Comparison of ENCODE assay signal across 11 cellular contexts in the genomic region with DNA sequence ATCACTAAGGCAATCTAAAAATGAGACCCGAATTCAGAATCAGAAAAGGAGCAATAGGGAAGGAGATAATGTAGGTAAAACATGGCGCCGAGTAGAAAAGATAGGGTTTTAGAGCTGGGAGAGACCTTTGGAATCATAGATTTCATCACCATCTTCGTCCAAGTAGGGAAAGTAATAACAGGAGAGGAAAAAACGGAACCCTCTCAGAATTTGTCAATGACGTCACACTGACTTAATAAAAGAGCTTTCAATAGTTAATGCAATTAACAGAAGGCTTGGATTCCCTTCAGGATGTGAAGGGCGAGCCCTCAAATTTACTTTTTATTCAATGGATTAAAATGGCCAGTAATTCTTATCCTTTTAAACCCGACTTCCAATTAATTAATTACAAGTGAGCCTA. TPM values are rescaled to one million over a fixed set of nuclear protein-coding genes. Genes with fewer than 3 reads are reported as not detected.
DNase-seq lines count a peak whose midpoint lies in the region; ATAC-seq and TF ChIP-seq lines count a peak whose summit lies in the region.
"Had no signal": no experiment of that assay in that cellular context is flagged by ENCODE, and none has a peak within 500 bp of the region (broad histone marks: within the 10 kb centered on the region; RNA-seq: fewer than 3 reads in every experiment).

No MANE protein-coding gene starts in this region.

- no peaks in the 10 kb centered on the region for H4K20me1 ChIP-seq in DOHH2 (ENCODE audit: control insufficient read depth, insufficient read depth, low read depth, low read length)

- H4K8ac ChIP-seq in trophoblast cell (ENCODE audit: low read depth, low read length) = peak overlapping the region; percentile 85

- no TSS peak for BruUV-seq in Panc1 (replicated peaks; lab: Mats Ljungman, UMichigan)

- H3K27me3 ChIP-seq in DOHH2 (ENCODE audit: control insufficient read depth, low read length) (peaks cover 11% of the 10 kb centered on the region), Panc1 (ENCODE audit: control insufficient read depth, insufficient read depth, low read length) (peaks cover 4% of the 10 kb centered on the region; the same call in 1 of the 2 replicates), trophoblast cell (ENCODE audit: insufficient read depth, low read length) (peaks cover 2% of the 10 kb centered on the region)

- peaks cover 9% of the 10 kb centered on the region for H3K79me1 ChIP-seq in trophoblast cell (ENCODE audit: low read length)

- H3K4me2 ChIP-seq in DOHH2 (ENCODE audit: low read length) (peak overlapping the region; percentile 80), trophoblast cell (ENCODE audit: low read length) (peak overlapping the region; percentile 83)

- intact Hi-C loops in Panc1 (cut with micrococcal nuclease; ENCODE audit: unreplicated experiment) = loop anchor here (5.0 kb wide), 1 partner anchor 123 kb away; a partner anchor contains a TSS

- H3K4ac ChIP-seq in trophoblast cell (ENCODE audit: low read depth, low read length) = no peak overlapping the region

- H4K91ac ChIP-seq in trophoblast cell (ENCODE audit: low read depth, low read length) = no peak overlapping the region

- H3K4me1 Mint-ChIP-seq in endothelial cell (ENCODE audit: unreplicated experiment) = peaks cover 14% of the 10 kb centered on the region

- DNase-seq in Panc1 (ENCODE audit: low read depth, low spot score) = no peak
- no peak for DNase-seq in endothelial cell (ENCODE audit: low spot score)
- no peak for DNase-seq in trophoblast cell
- no peak for DNase-seq in AG20443 (ENCODE audit: low spot score)
- DNase-seq in NCI-H748 (lab: John Stamatoyannopoulos, UW; ENCODE audit: unreplicated experiment) = no peak
- DNase-seq: activated naive CD4-positive, alpha-beta T cell treated with anti-CD3 and anti-CD28 coated beads, Interleukin-2, amount 50 U/mL, for 16 hours; NCI-H1694; stimulated activated CD4-positive, alpha-beta T cell treated with anti-CD3 and anti-CD28 coated beads, Interleukin-1b, Interleukin-23, amount 100 ng/mL, for 48 hours had no signal

- no peak overlapping the region for H2BK120ac ChIP-seq in trophoblast cell (ENCODE audit: insufficient read depth, low read length, poor library complexity)

- H4K12ac ChIP-seq in trophoblast cell (ENCODE audit: low read depth, low read length) = no peak overlapping the region

- H3K4me3 ChIP-seq in DOHH2 (ENCODE audit: low read length) = peak overlapping the region; percentile 93
- peak overlapping the region; percentile 87 to 93 for H3K4me3 ChIP-seq in Panc1 (ENCODE audit: low read depth in 2 of 2, low read length in 2 of 2)
- no peak overlapping the region for H3K4me3 ChIP-seq in trophoblast cell (ENCODE audit: low read depth, low read length)

- peak overlapping the region; percentile 92 for H3K27ac Mint-ChIP-seq in endothelial cell (ENCODE audit: unreplicated experiment)

- no peak for TF ChIP-seq CTCF in DOHH2 (IDR thresholded peaks at IDR 0.05; ENCODE audit: low read depth, low read length, poor library complexity, severe bottlenecking)
- TF ChIP-seq CTCF in Panc1 (IDR thresholded peaks at IDR 0.05) = no peak
- TF ChIP-seq CTCF in endothelial cell (IDR thresholded peaks at IDR 0.05; ENCODE audit: unreplicated experiment) = no peak

- H3K79me2 ChIP-seq in DOHH2 (ENCODE audit: control insufficient read depth, low read length) (peaks cover 38% of the 10 kb centered on the region), trophoblast cell (ENCODE audit: control insufficient read depth, insufficient read depth, low read length, poor library complexity) (peaks cover 8% of the 10 kb centered on the region)

- no peak overlapping the region for H3K14ac ChIP-seq in trophoblast cell (ENCODE audit: low read length)

- no peak overlapping the region for H2AK5ac ChIP-seq in trophoblast cell (ENCODE audit: low read length)

- TF ChIP-seq POLR2A in GM18505 (IDR thresholded peaks at IDR 0.05; ENCODE audit: borderline replicate concordance, extremely low read depth, insufficient read depth, insufficient read length) = no peak

- H3K9me2 ChIP-seq in DOHH2 (replicated peaks; ENCODE audit: control insufficient read depth, low read length) = no peaks in the 10 kb centered on the region

- H3K36me3 ChIP-seq in DOHH2 (ENCODE audit: control insufficient read depth, low read length) = peaks cover 2% of the 10 kb centered on the region; the same call in 1 of the 2 replicates
- H3K36me3 ChIP-seq in Panc1 (ENCODE audit: control insufficient read depth, insufficient read depth, low read length) = no peaks in the 10 kb centered on the region; the same call in 1 of the 2 replicates
- no peaks in the 10 kb centered on the region for H3K36me3 ChIP-seq in trophoblast cell (ENCODE audit: control insufficient read depth in 1 of 2, insufficient read depth in 2 of 2, low read length in 2 of 2)

- ATAC-seq in Panc1 (no peak), GM18505 (IDR thresholded peaks at IDR 0.05; ENCODE audit: unreplicated experiment) (no peak), GM18861 (IDR thresholded peaks at IDR 0.05; ENCODE audit: unreplicated experiment) (no peak)

- H3K4me1 ChIP-seq in DOHH2 (ENCODE audit: control insufficient read depth, low read length) (peaks cover 25% of the 10 kb centered on the region), Panc1 (ENCODE audit: control insufficient read depth, insufficient read depth, low read length) (peaks cover 11% of the 10 kb centered on the region), trophoblast cell (ENCODE audit: control insufficient read depth in 1 of 2, insufficient read depth in 2 of 2, low read length in 2 of 2) (peaks cover 0 to 2% of the 10 kb centered on the region in 2 experiments)

- no peak overlapping the region for H3K18ac ChIP-seq in trophoblast cell (ENCODE audit: low read length)

- no peak overlapping the region for H3K23ac ChIP-seq in trophoblast cell (ENCODE audit: low read length)

- no peak overlapping the region for H2BK12ac ChIP-seq in trophoblast cell (ENCODE audit: low read length)

- no peaks in the 10 kb centered on the region for H3F3A ChIP-seq in DOHH2 (ENCODE audit: control insufficient read depth, insufficient read depth)

- peak overlapping the region; percentile 96 for H2AFZ ChIP-seq in trophoblast cell (ENCODE audit: insufficient read depth, low read length, poor library complexity)

- H3K4me3 Mint-ChIP-seq in endothelial cell (ENCODE audit: unreplicated experiment) = peak overlapping the region; percentile 95

- H3K27ac ChIP-seq in DOHH2 (ENCODE audit: low read depth, low read length) (no peak overlapping the region), Panc1 (ENCODE audit: low read length) (peak overlapping the region; percentile 78; the same call in 1 of the 2 replicates), trophoblast cell (ENCODE audit: low read depth, low read length) (no peak overlapping the region)

- no peaks in the 10 kb centered on the region for H3K9me3 Mint-ChIP-seq in endothelial cell (ENCODE audit: unreplicated experiment)

- H2BK5ac ChIP-seq in trophoblast cell (ENCODE audit: low read depth, low read length, poor library complexity) = no peak overlapping the region

- H3K27me3 Mint-ChIP-seq in endothelial cell (ENCODE audit: unreplicated experiment) = peaks cover 7% of the 10 kb centered on the region

- POLR2A ChIA-PET in Panc1 (lab: Charles Lee) = no interaction called here

- CTCF ChIA-PET in Panc1 (lab: Charles Lee) = no interaction called here

- no CpG with 5 or more reads among the region's 8 CpGs for WGBS in trophoblast cell (ENCODE audit: extremely low coverage, insufficient coverage, insufficient read length)

- H3K36me3 Mint-ChIP-seq in endothelial cell (ENCODE audit: low read depth, unreplicated experiment) = peaks cover 9% of the 10 kb centered on the region

- in situ Hi-C loops in Panc1 (cut with HindIII; ENCODE audit: low pct_unique_long_range_greater_than_20kb, low sequenced_read_pairs) = no loop called here

- H3K9me3 ChIP-seq in DOHH2 (ENCODE audit: control insufficient read depth, insufficient read depth, low read length) = no peaks in the 10 kb centered on the region
- H3K9me3 ChIP-seq in Panc1 (ENCODE audit: control insufficient read depth, insufficient read depth, low read depth, low read length) = no peaks in the 10 kb centered on the region
- H3K9me3 ChIP-seq in trophoblast cell (ENCODE audit: insufficient read depth, low read depth, low read length) = peaks cover 7% of the 10 kb centered on the region

- no peak overlapping the region for H3K9ac ChIP-seq in trophoblast cell (ENCODE audit: low read length)

RNA-seq across cellular contexts. Expression of a gene that starts 1.0 kb away (rescaled TPM):
- total RNA-seq in Panc1 (2021; ENCODE audit: unreplicated experiment) (14.0 TPM), endothelial cell (ENCODE audit: unreplicated experiment) (22.2 TPM)
- polyA plus RNA-seq in Panc1 (2012; ENCODE audit: insufficient read length) = 1.8 TPM
- 7.9 and 8.6 TPM in 2 replicates for polyA plus RNA-seq in trophoblast cell (2013)
